ENCODE assay signal across 23 cellular contexts in the genomic region with DNA sequence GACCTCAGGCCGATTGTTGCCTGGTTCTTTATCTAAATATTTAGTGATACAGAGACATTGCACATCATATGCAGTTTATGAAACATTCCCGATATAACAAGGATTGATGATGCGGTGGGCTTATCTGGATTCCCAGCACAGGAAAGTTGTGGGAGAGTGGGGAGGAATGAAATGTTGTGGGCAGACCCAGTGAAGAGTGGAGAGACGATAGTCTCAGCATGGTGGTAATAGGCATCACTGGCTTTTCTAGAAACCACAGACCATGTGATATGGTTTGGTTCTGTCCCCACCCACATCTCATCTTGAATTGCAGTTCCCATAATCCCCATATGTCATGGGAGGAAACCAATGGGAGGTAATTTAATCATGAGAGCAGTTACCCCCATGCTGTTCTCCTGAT. TPM values are rescaled to one million over a fixed set of nuclear protein-coding genes. Genes with fewer than 3 reads are reported as not detected.
"Had no signal": no experiment of that assay in that cellular context is flagged by ENCODE, and none has a peak within 500 bp of the region (broad histone marks: within the 10 kb centered on the region; RNA-seq: fewer than 3 reads in every experiment).

No MANE protein-coding gene starts in this region.

- H2AFZ ChIP-seq: neural progenitor cell, parathyroid adenoma had no signal

- H3K4me3 ChIP-seq: colonic mucosa, esophagus squamous epithelium, lung, neural progenitor cell, right atrium auricular region, sigmoid colon, thoracic aorta, tibial nerve, upper lobe of left lung had no signal

- H3K27ac ChIP-seq: colonic mucosa, neural progenitor cell, parathyroid adenoma, right atrium auricular region, sigmoid colon, thoracic aorta, tibial nerve, upper lobe of left lung had no signal

- H3K9me3 ChIP-seq: colonic mucosa, esophagus squamous epithelium, right atrium auricular region, sigmoid colon, thoracic aorta, tibial nerve, upper lobe of left lung had no signal

- H3K9ac ChIP-seq: neural progenitor cell, parathyroid adenoma had no signal

- ATAC-seq: left lobe of liver; naive thymus-derived CD4-positive, alpha-beta T cell; stimulated activated effector memory CD8-positive, alpha-beta T cell treated with anti-CD3 and anti-CD28 coated beads, Interleukin-12 subunit alpha, Interleukin-12 subunit beta, amount 100 ng/mL, for 72 hours had no signal

- H3K36me3 ChIP-seq: colonic mucosa, esophagus squamous epithelium, neural progenitor cell, right atrium auricular region, sigmoid colon, thoracic aorta, tibial nerve, upper lobe of left lung had no signal

- H3K4me2 ChIP-seq: neural progenitor cell had no signal

- DNase-seq: colonic mucosa; dermis blood vessel endothelial cell; effector memory CD4-positive, alpha-beta T cell; esophagus squamous epithelium; foreskin melanocyte; hypothalamus; immature natural killer cell; islet precursor cell; naive thymus-derived CD4-positive, alpha-beta T cell; sigmoid colon; stimulated activated CD4-positive, alpha-beta T cell treated with anti-CD3 and anti-CD28 coated beads, Interleukin-2, amount 100 ng/mL, for 24 hours; stimulated activated CD4-positive, alpha-beta T cell treated with anti-CD3 and anti-CD28 coated beads, Interleukin-4, amount 100 ng/mL, for 24 hours; upper lobe of left lung had no signal

- FAIRE-seq: endothelial cell of umbilical vein, urothelium cell line had no signal

- H3K4me1 ChIP-seq: colonic mucosa, neural progenitor cell, parathyroid adenoma, right atrium auricular region, upper lobe of left lung had no signal

- H3K27me3 ChIP-seq: colonic mucosa, esophagus squamous epithelium, neural progenitor cell, right atrium auricular region, sigmoid colon, tibial nerve, upper lobe of left lung had no signal

RNA-seq across cellular contexts. Expression of gene RND3, which starts 34.8 kb away (rescaled TPM):
- total RNA-seq: naive thymus-derived CD4-positive, alpha-beta T cell had no signal
- polyA plus RNA-seq: immature natural killer cell; naive thymus-derived CD4-positive, alpha-beta T cell had no signal
